In the genomic region with DNA sequence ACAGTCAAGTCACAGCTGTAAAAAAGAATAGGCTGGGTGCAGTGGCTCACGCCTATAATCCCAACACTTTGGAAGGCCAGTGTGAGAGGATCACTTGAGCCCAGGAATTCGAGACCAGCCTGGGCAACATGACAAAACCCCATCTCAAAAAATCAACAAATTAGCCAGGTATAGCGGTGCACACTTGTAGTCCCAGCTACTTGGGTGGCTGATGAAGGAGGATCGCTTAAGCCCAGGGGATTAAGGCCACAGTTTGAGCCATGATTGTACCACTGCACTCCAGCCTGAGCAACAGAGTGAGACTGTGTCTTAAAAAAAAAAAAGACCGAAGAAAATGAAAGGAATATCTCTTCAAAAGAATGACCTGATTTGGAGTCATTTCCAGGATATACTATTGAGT, we compare ENCODE assay signal across 21 cellular contexts. TPM values are rescaled to one million over a fixed set of nuclear protein-coding genes. Genes with fewer than 3 reads are reported as not detected.
DNase-seq lines count a peak whose midpoint lies in the region; ATAC-seq, FAIRE-seq and TF ChIP-seq lines count a peak whose summit lies in the region.
"Had no signal": no experiment of that assay in that cellular context is flagged by ENCODE, and none has a peak within 500 bp of the region (broad histone marks: within the 10 kb centered on the region; RNA-seq: fewer than 3 reads in every experiment).

No MANE protein-coding gene starts in this region.

- intact Hi-C loops in GM12878 (cut with micrococcal nuclease; ENCODE audit: unreplicated experiment), result loop anchor here (1.0 to 2.0 kb wide), 2 partner anchors 64 to 220 kb away; a partner anchor contains a TSS

- H3K79me2 ChIP-seq in Loucy (ENCODE audit: insufficient read depth, low read length) (peaks cover 87% of the 10 kb centered on the region), GM12878 (ENCODE audit: control insufficient read depth, insufficient read depth, low read length) (peaks cover 88% of the 10 kb centered on the region)

- peaks cover 89% of the 10 kb centered on the region for H3K4me1 Mint-ChIP-seq in activated naive CD4-positive, alpha-beta T cell treated with anti-CD3 and anti-CD28 coated beads, Interleukin-2, amount 50 U/mL, for 24 hours
- H3K4me1 Mint-ChIP-seq in stimulated activated memory B cell treated with anti-CD40 and anti-IgM and Interleukin-4, amounts not matched to agents 10 μg/mL and 1 μg/mL and 100 μg/mL, for 72 hours, result peaks cover 87% of the 10 kb centered on the region

- H3K4me3 Mint-ChIP-seq in activated naive CD4-positive, alpha-beta T cell treated with anti-CD3 and anti-CD28 coated beads, Interleukin-2, amount 50 U/mL, for 24 hours, result no peak overlapping the region
- H3K4me3 Mint-ChIP-seq in stimulated activated memory B cell treated with anti-CD40 and anti-IgM and Interleukin-4, amounts not matched to agents 10 μg/mL and 1 μg/mL and 100 μg/mL, for 72 hours, result no peak overlapping the region
- H3K4me3 Mint-ChIP-seq: nephron had no signal

- DNase-seq in activated naive CD4-positive, alpha-beta T cell treated with Interleukin-2 at 50 U/mL for 16 hours, result no peak
- DNase-seq in GM12878 (ENCODE audit: low read depth, low spot score) (no peak), NCI-H526 treated with DMSO at 0.1 percent for 48 hours (lab: John Stamatoyannopoulos, UW) (no peak)
- no peak for DNase-seq in stimulated activated CD8-positive, alpha-beta memory T cell treated with anti-CD3 and anti-CD28 coated beads, Interleukin-4, amount 100 ng/mL, for 48 hours
- DNase-seq: activated effector memory CD4-positive, alpha-beta T cell treated with Interleukin-2 at 50 U/mL for 16 hours; HCEC 1CT; left colon; NCI-H1092 treated with DMSO at 0.1 percent for 48 hours; NCI-H187 treated with DMSO at 0.1 percent for 48 hours; NCI-H226; NCI-H748 treated with DMSO at 0.1 percent for 48 hours; stomach had no signal

- RAD21 ChIA-PET in GM12878 (lab: Charles Lee; ENCODE audit: unreplicated experiment), result interaction anchor here (0.7 to 2.0 kb wide), 15 partner anchors 15 to 243 kb away, joined by 3 to 12 read pairs (median 5); a partner anchor contains a TSS

- no peak overlapping the region for H3K27ac ChIP-seq in GM12878 (ENCODE audit: control insufficient read depth, insufficient read depth)
- H3K27ac ChIP-seq: breast epithelium, stomach, tibial nerve had no signal

- 85% methylated on average over 5 of the region's 5 CpGs for WGBS in GM12878 (ENCODE audit: insufficient coverage, insufficient replicate concordance, low lambda C conversion rate, missing lambda C conversion rate)

- H3K36me3 Mint-ChIP-seq in activated naive CD4-positive, alpha-beta T cell treated with anti-CD3 and anti-CD28 coated beads, Interleukin-2, amount 50 U/mL, for 24 hours, result peaks cover 6% of the 10 kb centered on the region
- H3K36me3 Mint-ChIP-seq in stimulated activated memory B cell treated with anti-CD40 and anti-IgM and Interleukin-4, amounts not matched to agents 10 μg/mL and 1 μg/mL and 100 μg/mL, for 72 hours, result peaks cover 30% of the 10 kb centered on the region

- ATAC-seq in GM12878, result no peak
- no peak for ATAC-seq in stimulated activated memory B cell treated with anti-CD40 and anti-IgM and Interleukin-4, amounts not matched to agents 10 μg/mL and 1 μg/mL and 100 μg/mL, for 72 hours
- ATAC-seq: left colon, sciatic nerve, SK-N-SH treated with all-trans-retinoic acid at 6 μM for 48 hours had no signal

- H3K4me2 ChIP-seq in Loucy (ENCODE audit: low read depth, low read length, poor library complexity, severe bottlenecking) (peak overlapping the region; percentile 3), GM12878 (ENCODE audit: control insufficient read depth, insufficient read depth) (0 out of 2 replicates have a peak overlapping the region, but pooled peaks have one; percentile 7)

- peaks cover 34% of the 10 kb centered on the region for H3K4me1 ChIP-seq in Loucy (ENCODE audit: insufficient read depth, low read length, poor library complexity, severe bottlenecking)
- no peaks in the 10 kb centered on the region for H3K4me1 ChIP-seq in GM12878 (ENCODE audit: control insufficient read depth, insufficient read depth, low read length)

- no peaks in the 10 kb centered on the region for H3K9me2 ChIP-seq in Loucy (replicated peaks; ENCODE audit: low read depth, low read length)

- no peak overlapping the region for H3K9ac ChIP-seq in Loucy (ENCODE audit: low read depth, low read length, poor library complexity, severe bottlenecking)
- H3K9ac ChIP-seq in GM12878 (ENCODE audit: control insufficient read depth, insufficient read depth, low read length), result no peak overlapping the region

- no peaks in the 10 kb centered on the region for H3K9me3 Mint-ChIP-seq in activated naive CD4-positive, alpha-beta T cell treated with anti-CD3 and anti-CD28 coated beads, Interleukin-2, amount 50 U/mL, for 24 hours
- no peaks in the 10 kb centered on the region for H3K9me3 Mint-ChIP-seq in stimulated activated memory B cell treated with anti-CD40 and anti-IgM and Interleukin-4, amounts not matched to agents 10 μg/mL and 1 μg/mL and 100 μg/mL, for 72 hours
- H3K9me3 Mint-ChIP-seq: nephron had no signal

- no TSS peak for BruUV-seq in GM12878 (replicated peaks; lab: Mats Ljungman, UMichigan)

- no peaks in the 10 kb centered on the region for H3K27me3 ChIP-seq in Loucy (ENCODE audit: insufficient read depth, low read length, poor library complexity, severe bottlenecking)
- H3K27me3 ChIP-seq in GM12878 (replicated peaks in 1 of 2; ENCODE audit: control insufficient read depth in 2 of 2, insufficient read depth in 2 of 2, low read length in 1 of 2), result no peaks in the 10 kb centered on the region
- H3K27me3 ChIP-seq: breast epithelium, stomach, tibial nerve had no signal

- FAIRE-seq in GM12878 (lab: Jason Lieb, UNC), result peak; percentile 65
- FAIRE-seq: colon had no signal

- H2AFZ ChIP-seq in Loucy (ENCODE audit: low read length), result no peak overlapping the region
- no peak overlapping the region for H2AFZ ChIP-seq in GM12878 (ENCODE audit: control insufficient read depth, low read depth, low read length)

- H3K27me3 Mint-ChIP-seq in activated naive CD4-positive, alpha-beta T cell treated with anti-CD3 and anti-CD28 coated beads, Interleukin-2, amount 50 U/mL, for 24 hours, result no peaks in the 10 kb centered on the region
- no peaks in the 10 kb centered on the region for H3K27me3 Mint-ChIP-seq in stimulated activated memory B cell treated with anti-CD40 and anti-IgM and Interleukin-4, amounts not matched to agents 10 μg/mL and 1 μg/mL and 100 μg/mL, for 72 hours

- H3K9me3 ChIP-seq in Loucy (ENCODE audit: insufficient read depth, low read depth, low read length) (no peaks in the 10 kb centered on the region), GM12878 (replicated peaks; ENCODE audit: control insufficient read depth, insufficient read depth, low read length) (no peaks in the 10 kb centered on the region; the same call in 2 of the 3 replicates)
- H3K9me3 ChIP-seq: breast epithelium, stomach, tibial nerve had no signal

- H3F3A ChIP-seq in Loucy (ENCODE audit: low read depth), result no peaks in the 10 kb centered on the region

- TF ChIP-seq EP300 in GM12878 (IDR thresholded peaks at IDR 0.05; ENCODE audit: borderline replicate concordance in 1 of 2, control insufficient read depth in 1 of 2, low read depth in 2 of 2, low read length in 2 of 2), result no peak

- in situ Hi-C loops in GM12878 (cut with MboI), result no loop called here

- CTCF ChIA-PET in GM12878 (lab: Yijun Ruan, JAX), result interaction anchor here (0.7 to 2.0 kb wide), 19 partner anchors 9 to 240 kb away, joined by 3 to 30 read pairs (median 4); a partner anchor contains a TSS

- no peak for TF ChIP-seq RAD21 in GM12878 (IDR thresholded peaks at IDR 0.05; ENCODE audit: insufficient read depth, low read depth, low read length)

- SMC1A ChIA-PET in GM12878 (lab: Charles Lee; ENCODE audit: uncharacterized antibody, unreplicated experiment), result interaction anchor here (0.7 to 2.7 kb wide), 19 partner anchors 9 to 241 kb away, joined by 3 to 16 read pairs (median 4); a partner anchor contains a TSS

- POLR2A ChIA-PET in GM12878 (lab: Charles Lee), result interaction anchor here (0.8 to 1.4 kb wide), 3 partner anchors 54 to 237 kb away, joined by 3 to 4 read pairs (median 3); no protein-coding TSS in a partner anchor

- H3K4me3 ChIP-seq in Loucy (ENCODE audit: low read length, poor library complexity, severe bottlenecking) (no peak overlapping the region), GM12878 (no peak overlapping the region)
- H3K4me3 ChIP-seq: breast epithelium, stomach, tibial nerve had no signal

- H4K20me1 ChIP-seq in Loucy (ENCODE audit: insufficient read depth, low read length, poor library complexity, severe bottlenecking) (peaks cover 19% of the 10 kb centered on the region), GM12878 (ENCODE audit: control insufficient read depth, insufficient read depth) (no peaks in the 10 kb centered on the region)

- TF ChIP-seq CTCF in Loucy (conservative IDR thresholded peaks at IDR 0.05; ENCODE audit: low read length) (no peak), GM12878 (IDR thresholded peaks at IDR 0.05 in 2 of 3, conservative IDR thresholded peaks at IDR 0.05 in 1 of 3; ENCODE audit: control insufficient read depth in 2 of 3, extremely low read depth in 1 of 3, insufficient read depth in 1 of 3, low read depth in 3 of 3, low read length in 3 of 3) (no peak)

- no peak for TF ChIP-seq POLR2A in GM12878 (IDR thresholded peaks at IDR 0.05; ENCODE audit: low read depth, low read length)

- no peaks in the 10 kb centered on the region for H3K36me3 ChIP-seq in Loucy (ENCODE audit: insufficient read depth, low read length)
- H3K36me3 ChIP-seq in GM12878 (ENCODE audit: control insufficient read depth in 2 of 2, insufficient read depth in 2 of 2, low read length in 1 of 2), result no peaks in the 10 kb centered on the region
- H3K36me3 ChIP-seq: breast epithelium, stomach, tibial nerve had no signal

- peak overlapping the region; percentile 6 for H3K27ac Mint-ChIP-seq in activated naive CD4-positive, alpha-beta T cell treated with anti-CD3 and anti-CD28 coated beads, Interleukin-2, amount 50 U/mL, for 24 hours
- H3K27ac Mint-ChIP-seq in stimulated activated memory B cell treated with anti-CD40 and anti-IgM and Interleukin-4, amounts not matched to agents 10 μg/mL and 1 μg/mL and 100 μg/mL, for 72 hours, result peak overlapping the region; percentile 2
- H3K27ac Mint-ChIP-seq: nephron had no signal

RNA-seq across cellular contexts. Expression of a gene that starts 6.6 kb away (rescaled TPM):
- 561 and 573 TPM in 2 replicates for total RNA-seq in GM12878 (2013; cell fraction: nucleolus; rRNA removed)
- 80.5 and 83.3 TPM in 2 replicates for total RNA-seq in GM12878 (2014; rRNA removed)
- total RNA-seq in GM12878 (2014; rRNA removed; fragmentation: Illumina TruSeq; extraction: Trizol), result 62.3 and 68.2 TPM in 2 replicates
- total RNA-seq in GM12878 (2021), result 73.4 and 78.6 TPM in 2 replicates
- 23.1 TPM for polyA plus RNA-seq in GM12878 (2011; ENCODE audit: low read depth)
- polyA plus RNA-seq in GM12878 (2011; rRNA removed), result 28.8 and 38.2 TPM in 2 replicates
- 44.2 and 56.0 TPM in 2 replicates for polyA plus RNA-seq in GM12878 (2011; cell fraction: cytosol; rRNA removed)
- polyA plus RNA-seq in GM12878 (2011; cell fraction: nucleus; rRNA removed), result 133 TPM in 2 replicates
- 37.2 and 52.5 TPM in 2 replicates for polyA plus RNA-seq in GM12878 (2012)
- 56.2 and 59.5 TPM in 2 replicates for polyA plus RNA-seq in GM12878 (2014; fragmentation: Illumina TruSeq; extraction: Trizol)
- 10 to 100 TPM; 11.3 to 21.1 TPM for polyA plus RNA-seq in GM12878 (2014; fragmentation: Nextera tagmentation; extraction: Ambion mirVana)
- polyA plus RNA-seq in GM12878 (2014; rRNA removed), result 53.8 and 55.0 TPM in 2 replicates
- polyA plus RNA-seq in GM12878 (2016; fragmentation: Nextera tagmentation; extraction: Ambion mirVana), result 10 to 100 TPM; 28.9 to 29.4 TPM
- polyA minus RNA-seq in GM12878 (2011; rRNA and poly(A)+ RNA removed), result 113 and 115 TPM in 2 replicates
- 43.2 and 52.2 TPM in 2 replicates for polyA minus RNA-seq in GM12878 (2011; cell fraction: cytosol; rRNA and poly(A)+ RNA removed)
- polyA minus RNA-seq in GM12878 (2011; cell fraction: nucleus; rRNA and poly(A)+ RNA removed), result 70.1 and 128 TPM in 2 replicates
